ENCODE assay signal across 7 cellular contexts in genomic region chr16:58127634-58128033, GRCh38. TPM values are rescaled to one million over a fixed set of nuclear protein-coding genes. Genes with fewer than 3 reads are reported as not detected.
DNase-seq lines count a peak whose midpoint lies in the region; ATAC-seq and TF ChIP-seq lines count a peak whose summit lies in the region.

No MANE protein-coding gene starts in this region.

- peaks cover 43% of the 10 kb centered on the region for H4K20me1 ChIP-seq in GM23338 (replicated peaks; ENCODE audit: insufficient read depth)

- H3K36me3 Mint-ChIP-seq in GM23338 (ENCODE audit: low read depth) = peaks cover 4% of the 10 kb centered on the region; the same call in 2 of the 3 replicates

- H3K9me2 ChIP-seq in GM23338 (ENCODE audit: insufficient read depth) = no peaks in the 10 kb centered on the region

- H3K9me3 ChIP-seq in SK-N-MC (ENCODE audit: low read depth, low read length) (no peaks in the 10 kb centered on the region), skeletal muscle satellite cell (replicated peaks; ENCODE audit: low read length) (no peaks in the 10 kb centered on the region)

- DNase-seq in GM23338 (ENCODE audit: low spot score) (no peak), SK-N-MC (ENCODE audit: low read depth, low spot score) (no peak), fibroblast of pulmonary artery (ENCODE audit: low read depth) (no peak), OCI-M2 (lab: John Stamatoyannopoulos, UW; ENCODE audit: unreplicated experiment) (no peak)
- DNase-seq in central memory CD4-positive, alpha-beta T cell = no peak

- H3K27ac Mint-ChIP-seq in GM23338 = no peak overlapping the region

- H3K4me1 Mint-ChIP-seq in GM23338 = peaks cover 23% of the 10 kb centered on the region

- peaks cover 59% of the 10 kb centered on the region for H3K79me2 ChIP-seq in GM23338 (replicated peaks; ENCODE audit: insufficient read depth)

- peak overlapping the region; percentile 89 for H3K4me3 Mint-ChIP-seq in GM23338

- H3K27ac ChIP-seq in GM23338 (ENCODE audit: low read depth) = no peak overlapping the region
- no peak overlapping the region for H3K27ac ChIP-seq in SK-N-MC

- H3K27me3 ChIP-seq in GM23338 (ENCODE audit: insufficient read depth) = no peaks in the 10 kb centered on the region
- no peaks in the 10 kb centered on the region for H3K27me3 ChIP-seq in skeletal muscle satellite cell (ENCODE audit: control insufficient read depth, insufficient read depth, low read length)

- TF ChIP-seq CTCF in GM23338 (conservative IDR thresholded peaks at IDR 0.05; ENCODE audit: low read depth in 2 of 2) = peak in 1 of 2 experiments; percentile 25; a peak in 1 of 4 replicates
- peak; percentile 27 for TF ChIP-seq CTCF in fibroblast of pulmonary artery (IDR thresholded peaks at IDR 0.05; ENCODE audit: low read length, missing control alignments)

- ATAC-seq in GM23338 (no peak), GM21737 (IDR thresholded peaks at IDR 0.05; ENCODE audit: unreplicated experiment) (no peak)

- H3K4me2 ChIP-seq in GM23338 (peak overlapping the region; percentile 95), skeletal muscle satellite cell (ENCODE audit: low read length) (peak overlapping the region; percentile 90)

- peaks cover 21% of the 10 kb centered on the region for H3K4me1 ChIP-seq in GM23338 (ENCODE audit: insufficient read depth)
- peaks cover 41% of the 10 kb centered on the region for H3K4me1 ChIP-seq in skeletal muscle satellite cell (ENCODE audit: control insufficient read depth, insufficient read depth, low read length)

- peaks cover 3% of the 10 kb centered on the region; the same call in 1 of the 2 replicates for H3F3A ChIP-seq in GM23338 (replicated peaks; ENCODE audit: low read depth)

- H3K9ac ChIP-seq in SK-N-MC (ENCODE audit: insufficient read length) (peak overlapping the region; percentile 65), skeletal muscle satellite cell (ENCODE audit: low read depth, low read length) (peak overlapping the region; percentile 71)

- peaks cover 5% of the 10 kb centered on the region for H3K27me3 Mint-ChIP-seq in GM23338 (ENCODE audit: insufficient read depth, low read depth, poor library complexity)

- H3K9me3 Mint-ChIP-seq in GM23338 = peaks cover 4% of the 10 kb centered on the region; the same call in 2 of the 3 replicates

- H3K4me3 ChIP-seq in GM23338 (peak overlapping the region; percentile 83), SK-N-MC (peak overlapping the region; percentile 83), fibroblast of pulmonary artery (replicated peaks; ENCODE audit: low read depth, low read length) (peak overlapping the region; percentile 91), skeletal muscle satellite cell (ENCODE audit: low read length) (peak overlapping the region; percentile 98)

- no peak overlapping the region for H2AFZ ChIP-seq in GM23338

- H3K36me3 ChIP-seq in GM23338 (ENCODE audit: insufficient read depth) = no peaks in the 10 kb centered on the region
- H3K36me3 ChIP-seq in SK-N-MC (ENCODE audit: insufficient read depth, low read length) = no peaks in the 10 kb centered on the region
- H3K36me3 ChIP-seq in skeletal muscle satellite cell (ENCODE audit: insufficient read depth, low read length) = no peaks in the 10 kb centered on the region

TF ChIP-seq in GM23338, 12 proteins besides CTCF, POLR2A, EP300 and RAD21:
- TF ChIP-seq POLR2AphosphoS5 (IDR thresholded peaks at IDR 0.05; ENCODE audit: low read depth) (no peak), REST (IDR thresholded peaks at IDR 0.05; ENCODE audit: unreplicated experiment) (no peak), ZNF331 (CRISPR knock-in tag; IDR thresholded peaks at IDR 0.05; ENCODE audit: low read depth) (no peak)

RNA-seq across cellular contexts. Expression of gene CFAP20, which starts 1.5 kb away (rescaled TPM):
- 81.7 and 82.7 TPM in 2 replicates for total RNA-seq in GM23338 (2014; rRNA removed; shearing (Covaris generic))
- polyA plus RNA-seq in GM23338 (2016; fragmentation: Nextera tagmentation; extraction: Ambion mirVana) = 55.9 and 61.1 TPM in 2 replicates
- total RNA-seq in skeletal muscle satellite cell (2012; rRNA removed) = 30.7 and 33.4 TPM in 2 replicates
